ENCODE assay signal across 11 cellular contexts in genomic region chr6:3383525-3383924, GRCh38.
DNase-seq lines count a peak whose midpoint lies in the region; ATAC-seq and TF ChIP-seq lines count a peak whose summit lies in the region.
"Had no signal": no experiment of that assay in that cellular context is flagged by ENCODE, and none has a peak within 500 bp of the region (broad histone marks: within the 10 kb centered on the region; RNA-seq: fewer than 3 reads in every experiment).

No MANE protein-coding gene starts in this region.

- DNase-seq in MCF 10A (ENCODE audit: unreplicated experiment), result peak; percentile 57
- no peak for DNase-seq in breast epithelium (ENCODE audit: low spot score in 2 of 2)
- peak; percentile 39 to 78 (median 68) for DNase-seq in adrenal gland
- DNase-seq in kidney tubule cell (ENCODE audit: low spot score), result peak; percentile 40
- no peak for DNase-seq in spleen
- no peak for DNase-seq in HAP-1 (ENCODE audit: low spot score in 2 of 2)
- DNase-seq: activated naive CD4-positive, alpha-beta T cell treated with anti-CD3 and anti-CD28 coated beads, Interleukin-2, amount 50 U/mL, for 16 hours; testis had no signal

- H3K36me3 Mint-ChIP-seq in MCF 10A (ENCODE audit: insufficient read depth, unreplicated experiment), result peaks cover 6% of the 10 kb centered on the region

- in situ Hi-C loops in HAP-1 (cut with MboI; ENCODE audit: low sequenced_read_pairs), result no loop called here

- WGBS in adrenal gland, 4 donors, result 17 to 48% (median 35%) methylated on average over 8 of the region's 8 CpGs
- WGBS in spleen, 5 donors, result 61 to 74% (median 66%) methylated on average over 8 of the region's 8 CpGs

- H3K36me3 ChIP-seq in breast epithelium (no peaks in the 10 kb centered on the region), adrenal gland (replicated peaks in 1 of 2) (no peaks in the 10 kb centered on the region), spleen (no peaks in the 10 kb centered on the region), HAP-1 (replicated peaks) (no peaks in the 10 kb centered on the region)
- H3K36me3 ChIP-seq: esophagus muscularis mucosa had no signal

- POLR2A ChIA-PET in MCF 10A (lab: Yijun Ruan, JAX), result interaction anchor here (0.6 kb wide), 1 partner anchor 38 kb away, joined by 4 read pairs; no protein-coding TSS in a partner anchor

- H3K27ac ChIP-seq in breast epithelium (peak overlapping the region in 1 of 2 donors; percentile 95), adrenal gland (no peak overlapping the region), spleen (peak overlapping the region in 4 of 8 donors; percentile 8 to 28 (median 14))
- H3K27ac ChIP-seq: esophagus muscularis mucosa, testis had no signal

- no peaks in the 10 kb centered on the region for H3K27me3 Mint-ChIP-seq in MCF 10A (ENCODE audit: insufficient read depth, unreplicated experiment)

- H3K4me3 Mint-ChIP-seq in MCF 10A (ENCODE audit: unreplicated experiment), result no peak overlapping the region

- H3K9me3 ChIP-seq in breast epithelium (no peaks in the 10 kb centered on the region), adrenal gland (replicated peaks in 1 of 3) (no peaks in the 10 kb centered on the region), spleen (no peaks in the 10 kb centered on the region), HAP-1 (no peaks in the 10 kb centered on the region)
- H3K9me3 ChIP-seq: esophagus muscularis mucosa, testis had no signal

- CTCF ChIA-PET in MCF 10A (lab: Yijun Ruan, JAX), result interaction anchor here (0.7 to 0.9 kb wide), 3 partner anchors 8 to 71 kb away, joined by 3 to 5 read pairs (median 4); no protein-coding TSS in a partner anchor

- intact Hi-C loops in MCF 10A (cut with micrococcal nuclease), result no loop called here
- intact Hi-C loops in breast epithelium (cut with DNase I; ENCODE audit: low total_unique reads), result no loop called here
- intact Hi-C loops in adrenal gland (cut with DNase I), result no loop called here
- intact Hi-C loops in spleen (cut with DNase I; ENCODE audit: low total_unique reads), result no loop called here

- TF ChIP-seq CTCF in MCF 10A (IDR thresholded peaks at IDR 0.05; ENCODE audit: unreplicated experiment), result no peak
- no peak for TF ChIP-seq CTCF in breast epithelium (IDR thresholded peaks at IDR 0.05)
- TF ChIP-seq CTCF in adrenal gland (IDR thresholded peaks at IDR 0.05), result no peak
- no peak for TF ChIP-seq CTCF in spleen (IDR thresholded peaks at IDR 0.05 in 8 of 11, conservative IDR thresholded peaks at IDR 0.05 in 3 of 11)

- peaks cover 34% of the 10 kb centered on the region for H3K4me1 Mint-ChIP-seq in MCF 10A (ENCODE audit: insufficient read depth, unreplicated experiment)

- H3K27me3 ChIP-seq in breast epithelium, result no peaks in the 10 kb centered on the region
- no peaks in the 10 kb centered on the region for H3K27me3 ChIP-seq in adrenal gland
- peaks cover 0 to 9% (median 0%) of the 10 kb centered on the region in 7 donors for H3K27me3 ChIP-seq in spleen (replicated peaks in 1 of 7)
- H3K27me3 ChIP-seq in HAP-1 (ENCODE audit: low read depth), result no peaks in the 10 kb centered on the region
- H3K27me3 ChIP-seq: esophagus muscularis mucosa, testis had no signal

- no peak overlapping the region for H3K27ac Mint-ChIP-seq in MCF 10A (ENCODE audit: low read depth, unreplicated experiment)

- H3K4me3 ChIP-seq in breast epithelium (no peak overlapping the region), adrenal gland (no peak overlapping the region), spleen (no peak overlapping the region), HAP-1 (no peak overlapping the region)
- H3K4me3 ChIP-seq: esophagus muscularis mucosa, testis had no signal

- H3K4me1 ChIP-seq in breast epithelium, result peaks cover 4 to 14% of the 10 kb centered on the region in 2 donors
- peaks cover 6 to 10% of the 10 kb centered on the region in 2 donors for H3K4me1 ChIP-seq in adrenal gland (replicated peaks in 1 of 2)
- H3K4me1 ChIP-seq in spleen, result peaks cover 0 to 13% (median 4%) of the 10 kb centered on the region in 6 donors
- no peaks in the 10 kb centered on the region for H3K4me1 ChIP-seq in HAP-1

- ATAC-seq in GM18858 (IDR thresholded peaks at IDR 0.05; ENCODE audit: unreplicated experiment) (no peak), HG03095 (IDR thresholded peaks at IDR 0.05; ENCODE audit: unreplicated experiment) (no peak)

- TF ChIP-seq POLR2A in breast epithelium (IDR thresholded peaks at IDR 0.05) (no peak), adrenal gland (IDR thresholded peaks at IDR 0.05) (no peak), spleen (IDR thresholded peaks at IDR 0.05) (no peak)

- no TSS peak for BruUV-seq in MCF 10A (replicated peaks; lab: Mats Ljungman, UMichigan)

- no peaks in the 10 kb centered on the region for H3K9me3 Mint-ChIP-seq in MCF 10A (ENCODE audit: unreplicated experiment)

Comparison
In these comparisons a context has a peak if more than half of its experiments do, and no peak if none do; other contexts are left out.
1. DNase-seq: peak in MCF 10A (single experiment), adrenal gland (7 of 7) and kidney tubule cell (single experiment); none in breast epithelium (0 of 2), spleen (single experiment) and HAP-1 (0 of 2).